14 cellular contexts compared by ENCODE assay signal in genomic region chr12:92070864-92071445, GRCh38.
A peak's percentile ranks its signal among the peaks of the same experiment; 100 is the strongest.
DNase-seq lines count a peak whose midpoint lies in the region; ATAC-seq and TF ChIP-seq lines count a peak whose summit lies in the region.
"Had no signal": no experiment of that assay in that cellular context is flagged by ENCODE, and none has a peak within 500 bp of the region (broad histone marks: within the 10 kb centered on the region; RNA-seq: fewer than 3 reads in every experiment).

No MANE protein-coding gene starts in this region.

- no peak for ATAC-seq in GM21528 (IDR thresholded peaks at IDR 0.05; ENCODE audit: low FRiP score, unreplicated experiment)

- H3K4me3 ChIP-seq in foreskin fibroblast (ENCODE audit: low read depth in 1 of 2, low read length in 2 of 2): no peak overlapping the region
- H3K4me3 ChIP-seq: coronary artery had no signal

- TF ChIP-seq CTCF in foreskin fibroblast (IDR thresholded peaks at IDR 0.05; ENCODE audit: low read depth, low read length): no peak

- DNase-seq in ELR (ENCODE audit: low read depth): peak; percentile 38
- DNase-seq in NOMO-1 treated with dmso at 0.1 percent for 144 hours (lab: John Stamatoyannopoulos, UW; ENCODE audit: unreplicated experiment): peak; percentile 82
- peak; percentile 54 to 75 for DNase-seq in foreskin fibroblast
- DNase-seq in renal cortical epithelial cell (ENCODE audit: low read depth): peak; percentile 92
- DNase-seq in activated CD4-positive, alpha-beta T cell treated with anti-CD3 and anti-CD28 coated beads for 48 hours: no peak
- DNase-seq in DMS 273 treated with DMSO at 0.1 percent for 48 hours (lab: John Stamatoyannopoulos, UW): no peak
- DNase-seq in T-helper 2 cell: no peak
- DNase-seq: activated naive CD8-positive, alpha-beta T cell treated with anti-CD3 and anti-CD28 coated beads for 36 hours; BE2C; foreskin melanocyte; KG1; nucleus accumbens had no signal

Comparison
In these comparisons a context has a peak if more than half of its experiments do, and no peak if none do; other contexts are left out.
1. DNase-seq: peak in ELR (single experiment), NOMO-1 treated with dmso at 0.1 percent for 144 hours (single experiment), foreskin fibroblast (2 of 2) and renal cortical epithelial cell (single experiment); none in activated CD4-positive, alpha-beta T cell treated with anti-CD3 and anti-CD28 coated beads for 48 hours (single experiment), DMS 273 treated with DMSO at 0.1 percent for 48 hours (single experiment) and T-helper 2 cell (0 of 5).